In genomic region chr15:31857194-31857593, GRCh38 we compare ENCODE assay signal across 18 cellular contexts. TPM values are rescaled to one million over a fixed set of nuclear protein-coding genes. Genes with fewer than 3 reads are reported as not detected.
"Had no signal": no experiment of that assay in that cellular context is flagged by ENCODE, and none has a peak within 500 bp of the region (broad histone marks: within the 10 kb centered on the region; RNA-seq: fewer than 3 reads in every experiment).

No MANE protein-coding gene starts in this region.

- H3K27me3 ChIP-seq: cardiac muscle cell, gastroesophageal sphincter, right atrium auricular region had no signal

- H3K4me2 ChIP-seq: smooth muscle cell had no signal

- H3K4me3 Mint-ChIP-seq: activated CD4-positive, alpha-beta T cell treated with anti-CD3 and anti-CD28 coated beads, Interleukin-2, amount 10 ng/mL, durations not matched to agents 7 days and 5 days; activated naive CD4-positive, alpha-beta T cell treated with anti-CD3 and anti-CD28 coated beads for 36 hours; activated T-helper 17 cell treated with anti-CD3 and anti-CD28 coated beads, Interleukin-2, amount 50 U/mL, for 72 hours; stimulated activated memory B cell treated with anti-CD40 and anti-IgM and Interleukin-4, amounts not matched to agents 10 μg/mL and 1 μg/mL and 100 μg/mL, for 72 hours had no signal

- H3K4me1 Mint-ChIP-seq: activated CD4-positive, alpha-beta T cell treated with anti-CD3 and anti-CD28 coated beads, Interleukin-2, amount 10 ng/mL, durations not matched to agents 7 days and 5 days; activated T-helper 17 cell treated with anti-CD3 and anti-CD28 coated beads, Interleukin-2, amount 50 U/mL, for 72 hours; stimulated activated memory B cell treated with anti-CD40 and anti-IgM and Interleukin-4, amounts not matched to agents 10 μg/mL and 1 μg/mL and 100 μg/mL, for 72 hours had no signal

- H3K27ac ChIP-seq: cardiac muscle cell, epithelial cell of prostate, gastroesophageal sphincter, right atrium auricular region, VCaP had no signal

- ATAC-seq: activated T-helper 17 cell treated with anti-CD3 and anti-CD28 coated beads, Interleukin-2, amount 50 U/mL, for 72 hours; gastroesophageal sphincter; stimulated activated memory B cell treated with anti-CD40 and anti-IgM and Interleukin-4, amounts not matched to agents 10 μg/mL and 1 μg/mL and 100 μg/mL, for 72 hours had no signal

- DNase-seq: activated CD4-positive, alpha-beta T cell treated with anti-CD3 and anti-CD28 coated beads, Interleukin-2, amount 10 ng/mL, durations not matched to agents 7 days and 5 days; activated CD8-positive, alpha-beta memory T cell treated with anti-CD3 and anti-CD28 coated beads for 24 hours; activated naive CD4-positive, alpha-beta T cell treated with anti-CD3 and anti-CD28 coated beads for 36 hours; activated T-cell treated with anti-CD3 and anti-CD28 coated beads for 4 hours; cortex of kidney; effector memory CD4-positive, alpha-beta T cell; kidney glomerular epithelial cell; midbrain; T1000; trophoblast cell had no signal

- H3K36me3 ChIP-seq: cardiac muscle cell, gastroesophageal sphincter, right atrium auricular region had no signal

- H3K4me1 ChIP-seq: gastroesophageal sphincter, right atrium auricular region had no signal

- H3K27ac Mint-ChIP-seq: activated CD4-positive, alpha-beta T cell treated with anti-CD3 and anti-CD28 coated beads, Interleukin-2, amount 10 ng/mL, durations not matched to agents 7 days and 5 days; activated naive CD4-positive, alpha-beta T cell treated with anti-CD3 and anti-CD28 coated beads for 36 hours; activated T-helper 17 cell treated with anti-CD3 and anti-CD28 coated beads, Interleukin-2, amount 50 U/mL, for 72 hours; stimulated activated memory B cell treated with anti-CD40 and anti-IgM and Interleukin-4, amounts not matched to agents 10 μg/mL and 1 μg/mL and 100 μg/mL, for 72 hours had no signal

- H3K4me3 ChIP-seq: cardiac muscle cell, gastroesophageal sphincter, right atrium auricular region, smooth muscle cell had no signal

- H3K9me3 Mint-ChIP-seq: activated CD4-positive, alpha-beta T cell treated with anti-CD3 and anti-CD28 coated beads, Interleukin-2, amount 10 ng/mL, durations not matched to agents 7 days and 5 days; activated naive CD4-positive, alpha-beta T cell treated with anti-CD3 and anti-CD28 coated beads for 36 hours had no signal

RNA-seq across cellular contexts. Expression of gene OTUD7A, which starts 13.3 kb away (rescaled TPM):
- polyA plus RNA-seq: smooth muscle cell had no signal
